In the genomic region with DNA sequence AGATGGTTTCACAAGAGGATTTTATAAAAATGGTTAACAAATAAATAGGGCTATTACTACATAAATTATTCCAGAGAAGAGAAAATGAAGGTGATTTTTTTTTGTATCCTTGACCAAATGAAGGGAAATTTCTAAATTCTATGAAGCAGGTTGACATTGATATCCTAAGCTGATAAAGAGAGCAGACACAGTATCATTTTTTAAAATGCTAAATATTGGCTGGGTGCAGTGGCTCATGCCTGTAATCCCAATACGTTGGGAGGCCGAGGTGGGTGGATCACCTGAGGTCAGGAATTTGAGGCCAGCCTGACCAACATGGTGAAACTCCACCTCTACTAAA, we compare ENCODE assay signal across 1 cellular context.
TF ChIP-seq lines count a peak whose summit lies in the region.

No MANE protein-coding gene starts in this region.

TF ChIP-seq in HepG2, 621 proteins besides CTCF, POLR2A, EP300 and RAD21 (continued from another document):
- TF ChIP-seq, protein P1, sequence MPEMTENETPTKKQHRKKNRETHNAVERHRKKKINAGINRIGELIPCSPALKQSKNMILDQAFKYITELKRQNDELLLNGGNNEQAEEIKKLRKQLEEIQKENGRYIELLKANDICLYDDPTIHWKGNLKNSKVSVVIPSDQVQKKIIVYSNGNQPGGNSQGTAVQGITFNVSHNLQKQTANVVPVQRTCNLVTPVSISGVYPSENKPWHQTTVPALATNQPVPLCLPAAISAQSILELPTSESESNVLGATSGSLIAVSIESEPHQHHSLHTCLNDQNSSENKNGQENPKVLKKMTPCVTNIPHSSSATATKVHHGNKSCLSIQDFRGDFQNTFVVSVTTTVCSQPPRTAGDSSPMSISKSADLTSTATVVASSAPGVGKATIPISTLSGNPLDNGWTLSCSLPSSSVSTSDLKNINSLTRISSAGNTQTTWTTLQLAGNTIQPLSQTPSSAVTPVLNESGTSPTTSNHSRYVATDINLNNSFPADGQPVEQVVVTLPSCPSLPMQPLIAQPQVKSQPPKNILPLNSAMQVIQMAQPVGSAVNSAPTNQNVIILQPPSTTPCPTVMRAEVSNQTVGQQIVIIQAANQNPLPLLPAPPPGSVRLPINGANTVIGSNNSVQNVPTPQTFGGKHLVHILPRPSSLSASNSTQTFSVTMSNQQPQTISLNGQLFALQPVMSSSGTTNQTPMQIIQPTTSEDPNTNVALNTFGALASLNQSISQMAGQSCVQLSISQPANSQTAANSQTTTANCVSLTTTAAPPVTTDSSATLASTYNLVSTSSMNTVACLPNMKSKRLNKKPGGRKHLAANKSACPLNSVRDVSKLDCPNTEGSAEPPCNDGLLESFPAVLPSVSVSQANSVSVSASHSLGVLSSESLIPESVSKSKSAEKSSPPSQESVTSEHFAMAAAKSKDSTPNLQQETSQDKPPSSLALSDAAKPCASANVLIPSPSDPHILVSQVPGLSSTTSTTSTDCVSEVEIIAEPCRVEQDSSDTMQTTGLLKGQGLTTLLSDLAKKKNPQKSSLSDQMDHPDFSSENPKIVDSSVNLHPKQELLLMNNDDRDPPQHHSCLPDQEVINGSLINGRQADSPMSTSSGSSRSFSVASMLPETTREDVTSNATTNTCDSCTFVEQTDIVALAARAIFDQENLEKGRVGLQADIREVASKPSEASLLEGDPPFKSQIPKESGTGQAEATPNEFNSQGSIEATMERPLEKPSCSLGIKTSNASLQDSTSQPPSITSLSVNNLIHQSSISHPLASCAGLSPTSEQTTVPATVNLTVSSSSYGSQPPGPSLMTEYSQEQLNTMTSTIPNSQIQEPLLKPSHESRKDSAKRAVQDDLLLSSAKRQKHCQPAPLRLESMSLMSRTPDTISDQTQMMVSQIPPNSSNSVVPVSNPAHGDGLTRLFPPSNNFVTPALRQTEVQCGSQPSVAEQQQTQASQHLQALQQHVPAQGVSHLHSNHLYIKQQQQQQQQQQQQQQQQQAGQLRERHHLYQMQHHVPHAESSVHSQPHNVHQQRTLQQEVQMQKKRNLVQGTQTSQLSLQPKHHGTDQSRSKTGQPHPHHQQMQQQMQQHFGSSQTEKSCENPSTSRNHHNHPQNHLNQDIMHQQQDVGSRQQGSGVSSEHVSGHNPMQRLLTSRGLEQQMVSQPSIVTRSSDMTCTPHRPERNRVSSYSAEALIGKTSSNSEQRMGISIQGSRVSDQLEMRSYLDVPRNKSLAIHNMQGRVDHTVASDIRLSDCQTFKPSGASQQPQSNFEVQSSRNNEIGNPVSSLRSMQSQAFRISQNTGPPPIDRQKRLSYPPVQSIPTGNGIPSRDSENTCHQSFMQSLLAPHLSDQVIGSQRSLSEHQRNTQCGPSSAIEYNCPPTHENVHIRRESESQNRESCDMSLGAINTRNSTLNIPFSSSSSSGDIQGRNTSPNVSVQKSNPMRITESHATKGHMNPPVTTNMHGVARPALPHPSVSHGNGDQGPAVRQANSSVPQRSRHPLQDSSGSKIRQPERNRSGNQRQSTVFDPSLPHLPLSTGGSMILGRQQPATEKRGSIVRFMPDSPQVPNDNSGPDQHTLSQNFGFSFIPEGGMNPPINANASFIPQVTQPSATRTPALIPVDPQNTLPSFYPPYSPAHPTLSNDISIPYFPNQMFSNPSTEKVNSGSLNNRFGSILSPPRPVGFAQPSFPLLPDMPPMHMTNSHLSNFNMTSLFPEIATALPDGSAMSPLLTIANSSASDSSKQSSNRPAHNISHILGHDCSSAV (CRISPR knock-in tag; IDR thresholded peaks at IDR 0.05; ENCODE audit: borderline replicate concordance): no peak
- no peak for TF ChIP-seq ZNF460 (CRISPR knock-in tag; IDR thresholded peaks at IDR 0.05; ENCODE audit: borderline replicate concordance)
- no peak for TF ChIP-seq WIZ (CRISPR knock-in tag; IDR thresholded peaks at IDR 0.05)
- TF ChIP-seq ZNF7 (CRISPR knock-in tag; IDR thresholded peaks at IDR 0.05): no peak
- no peak for TF ChIP-seq ZBTB21 (CRISPR knock-in tag; IDR thresholded peaks at IDR 0.05)
- TF ChIP-seq, protein P2, sequence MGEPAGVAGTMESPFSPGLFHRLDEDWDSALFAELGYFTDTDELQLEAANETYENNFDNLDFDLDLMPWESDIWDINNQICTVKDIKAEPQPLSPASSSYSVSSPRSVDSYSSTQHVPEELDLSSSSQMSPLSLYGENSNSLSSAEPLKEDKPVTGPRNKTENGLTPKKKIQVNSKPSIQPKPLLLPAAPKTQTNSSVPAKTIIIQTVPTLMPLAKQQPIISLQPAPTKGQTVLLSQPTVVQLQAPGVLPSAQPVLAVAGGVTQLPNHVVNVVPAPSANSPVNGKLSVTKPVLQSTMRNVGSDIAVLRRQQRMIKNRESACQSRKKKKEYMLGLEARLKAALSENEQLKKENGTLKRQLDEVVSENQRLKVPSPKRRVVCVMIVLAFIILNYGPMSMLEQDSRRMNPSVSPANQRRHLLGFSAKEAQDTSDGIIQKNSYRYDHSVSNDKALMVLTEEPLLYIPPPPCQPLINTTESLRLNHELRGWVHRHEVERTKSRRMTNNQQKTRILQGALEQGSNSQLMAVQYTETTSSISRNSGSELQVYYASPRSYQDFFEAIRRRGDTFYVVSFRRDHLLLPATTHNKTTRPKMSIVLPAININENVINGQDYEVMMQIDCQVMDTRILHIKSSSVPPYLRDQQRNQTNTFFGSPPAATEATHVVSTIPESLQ (CRISPR knock-in tag; conservative IDR thresholded peaks at IDR 0.05): no peak
